ENCODE assay signal across 26 cellular contexts in the genomic region with DNA sequence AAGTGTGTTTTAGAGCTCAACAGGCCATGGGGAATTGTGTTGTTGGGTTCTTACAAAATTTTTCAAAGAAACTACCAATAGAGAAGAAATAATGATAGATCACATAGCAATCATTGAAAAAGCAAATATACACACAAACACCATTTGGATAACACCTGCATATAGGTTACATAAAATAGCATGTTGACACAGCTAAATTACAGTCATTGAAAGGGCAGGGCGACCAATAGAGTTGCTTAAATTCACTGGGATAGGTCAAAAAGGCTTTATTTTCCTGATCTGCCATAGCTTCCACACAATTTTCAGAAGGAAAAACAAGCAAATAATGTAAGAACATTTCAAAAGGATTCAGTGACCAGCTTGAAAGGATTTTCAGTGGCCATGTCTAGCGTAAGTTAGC.
"Had no signal": no experiment of that assay in that cellular context is flagged by ENCODE, and none has a peak within 500 bp of the region (broad histone marks: within the 10 kb centered on the region; RNA-seq: fewer than 3 reads in every experiment).

No MANE protein-coding gene starts in this region.

- H3K27me3 ChIP-seq: breast epithelium, colonic mucosa, transverse colon, uterus had no signal

- H3K4me1 Mint-ChIP-seq: activated CD4-positive, alpha-beta memory T cell treated with anti-CD3 and anti-CD28 coated beads, Interleukin-2, amount 10 ng/mL, durations not matched to agents 7 days and 5 days; activated naive CD8-positive, alpha-beta T cell treated with anti-CD3 and anti-CD28 coated beads, Interleukin-2, amount 10 ng/mL, durations not matched to agents 7 days and 5 days; central memory CD8-positive, alpha-beta T cell had no signal

- H3K4me3 Mint-ChIP-seq: activated CD4-positive, alpha-beta memory T cell treated with anti-CD3 and anti-CD28 coated beads, Interleukin-2, amount 10 ng/mL, durations not matched to agents 7 days and 5 days; activated CD4-positive, alpha-beta T cell treated with anti-CD3 and anti-CD28 coated beads, Interleukin-2, amount 10 ng/mL, durations not matched to agents 24 days and 14 days; activated naive CD4-positive, alpha-beta T cell treated with anti-CD3 and anti-CD28 coated beads for 36 hours; activated naive CD8-positive, alpha-beta T cell treated with anti-CD3 and anti-CD28 coated beads, Interleukin-2, amount 10 ng/mL, durations not matched to agents 7 days and 5 days; activated T-cell treated with anti-CD3 and anti-CD28 coated beads, Interleukin-2, amount 50 U/mL, for 72 hours; central memory CD8-positive, alpha-beta T cell; effector memory CD8-positive, alpha-beta T cell; naive thymus-derived CD8-positive, alpha-beta T cell; stimulated activated naive B cell treated with anti-CD40 and anti-IgM and Interleukin-4, amounts not matched to agents 10 μg/mL and 1 μg/mL and 100 μg/mL, for 72 hours had no signal

- DNase-seq: activated CD4-positive, alpha-beta memory T cell treated with anti-CD3 and anti-CD28 coated beads, Interleukin-2, amount 10 ng/mL, durations not matched to agents 7 days and 5 days; activated CD4-positive, alpha-beta T cell treated with anti-CD3 and anti-CD28 coated beads, Interleukin-2, amount 10 ng/mL, durations not matched to agents 24 days and 14 days; activated effector memory CD4-positive, alpha-beta T cell treated with Interleukin-2 at 50 U/mL for 16 hours; activated naive CD4-positive, alpha-beta T cell treated with anti-CD3 and anti-CD28 coated beads for 36 hours; activated naive CD8-positive, alpha-beta T cell treated with anti-CD3 and anti-CD28 coated beads, Interleukin-2, amount 10 ng/mL, durations not matched to agents 7 days and 5 days; activated T-cell treated with anti-CD3 and anti-CD28 coated beads, Interleukin-2, amount 50 U/mL, for 72 hours; amniotic stem cell; colonic mucosa; dorsolateral prefrontal cortex; effector memory CD8-positive, alpha-beta T cell; foreskin melanocyte; kidney; lower lobe of right lung; mesendoderm; naive thymus-derived CD8-positive, alpha-beta T cell; stimulated activated CD4-positive, alpha-beta T cell treated with anti-CD3 and anti-CD28 coated beads, Interleukin-2, amount 100 ng/mL, for 48 hours; stimulated activated CD8-positive, alpha-beta memory T cell treated with anti-CD3 and anti-CD28 coated beads, Interleukin-4, amount 100 ng/mL, for 48 hours; stimulated activated naive B cell treated with anti-CD40 and anti-IgM and Interleukin-4, amounts not matched to agents 10 μg/mL and 1 μg/mL and 100 μg/mL, for 72 hours; transverse colon; uterus had no signal

- ATAC-seq: activated CD4-positive, CD25-positive, alpha-beta regulatory T cell treated with anti-CD3 and anti-CD28 coated beads, Interleukin-2, amount 50 U/mL, for 24 hours; activated T-cell treated with anti-CD3 and anti-CD28 coated beads, Interleukin-2, amount 50 U/mL, for 72 hours; effector memory CD8-positive, alpha-beta T cell; esophagus mucosa; left lobe of liver; lower lobe of right lung; naive thymus-derived CD8-positive, alpha-beta T cell; stimulated activated naive B cell treated with anti-CD40 and anti-IgM and Interleukin-4, amounts not matched to agents 10 μg/mL and 1 μg/mL and 100 μg/mL, for 72 hours had no signal

- H3K9me3 Mint-ChIP-seq: activated CD4-positive, alpha-beta memory T cell treated with anti-CD3 and anti-CD28 coated beads, Interleukin-2, amount 10 ng/mL, durations not matched to agents 7 days and 5 days; activated naive CD4-positive, alpha-beta T cell treated with anti-CD3 and anti-CD28 coated beads for 36 hours; activated T-cell treated with anti-CD3 and anti-CD28 coated beads, Interleukin-2, amount 50 U/mL, for 72 hours; central memory CD8-positive, alpha-beta T cell; effector memory CD8-positive, alpha-beta T cell had no signal

- H3K9me3 ChIP-seq: breast epithelium, colonic mucosa, lower lobe of right lung, transverse colon, uterus had no signal

- H3K4me3 ChIP-seq: breast epithelium, colonic mucosa, dorsolateral prefrontal cortex, lower lobe of right lung, transverse colon, uterus had no signal

- H3K36me3 ChIP-seq: breast epithelium, colonic mucosa, lower lobe of right lung, transverse colon, uterus had no signal

- H3K27me3 Mint-ChIP-seq: activated naive CD8-positive, alpha-beta T cell treated with anti-CD3 and anti-CD28 coated beads, Interleukin-2, amount 10 ng/mL, durations not matched to agents 7 days and 5 days; effector memory CD8-positive, alpha-beta T cell; progenitor cell of endocrine pancreas; stimulated activated naive B cell treated with anti-CD40 and anti-IgM and Interleukin-4, amounts not matched to agents 10 μg/mL and 1 μg/mL and 100 μg/mL, for 72 hours had no signal

- H3K27ac ChIP-seq: breast epithelium, colonic mucosa, dorsolateral prefrontal cortex, lower lobe of right lung, transverse colon, uterus had no signal

- H3K36me3 Mint-ChIP-seq: activated naive CD8-positive, alpha-beta T cell treated with anti-CD3 and anti-CD28 coated beads, Interleukin-2, amount 10 ng/mL, durations not matched to agents 7 days and 5 days; naive thymus-derived CD8-positive, alpha-beta T cell had no signal

- H3K27ac Mint-ChIP-seq: activated CD4-positive, alpha-beta memory T cell treated with anti-CD3 and anti-CD28 coated beads, Interleukin-2, amount 10 ng/mL, durations not matched to agents 7 days and 5 days; activated CD4-positive, alpha-beta T cell treated with anti-CD3 and anti-CD28 coated beads, Interleukin-2, amount 10 ng/mL, durations not matched to agents 24 days and 14 days; activated naive CD4-positive, alpha-beta T cell treated with anti-CD3 and anti-CD28 coated beads for 36 hours; activated naive CD8-positive, alpha-beta T cell treated with anti-CD3 and anti-CD28 coated beads, Interleukin-2, amount 10 ng/mL, durations not matched to agents 7 days and 5 days; effector memory CD8-positive, alpha-beta T cell; naive thymus-derived CD8-positive, alpha-beta T cell; progenitor cell of endocrine pancreas; stimulated activated naive B cell treated with anti-CD40 and anti-IgM and Interleukin-4, amounts not matched to agents 10 μg/mL and 1 μg/mL and 100 μg/mL, for 72 hours had no signal

- H3K4me1 ChIP-seq: breast epithelium, colonic mucosa, lower lobe of right lung, uterus had no signal
